ENCODE assay signal across 1 cellular context in the genomic region with DNA sequence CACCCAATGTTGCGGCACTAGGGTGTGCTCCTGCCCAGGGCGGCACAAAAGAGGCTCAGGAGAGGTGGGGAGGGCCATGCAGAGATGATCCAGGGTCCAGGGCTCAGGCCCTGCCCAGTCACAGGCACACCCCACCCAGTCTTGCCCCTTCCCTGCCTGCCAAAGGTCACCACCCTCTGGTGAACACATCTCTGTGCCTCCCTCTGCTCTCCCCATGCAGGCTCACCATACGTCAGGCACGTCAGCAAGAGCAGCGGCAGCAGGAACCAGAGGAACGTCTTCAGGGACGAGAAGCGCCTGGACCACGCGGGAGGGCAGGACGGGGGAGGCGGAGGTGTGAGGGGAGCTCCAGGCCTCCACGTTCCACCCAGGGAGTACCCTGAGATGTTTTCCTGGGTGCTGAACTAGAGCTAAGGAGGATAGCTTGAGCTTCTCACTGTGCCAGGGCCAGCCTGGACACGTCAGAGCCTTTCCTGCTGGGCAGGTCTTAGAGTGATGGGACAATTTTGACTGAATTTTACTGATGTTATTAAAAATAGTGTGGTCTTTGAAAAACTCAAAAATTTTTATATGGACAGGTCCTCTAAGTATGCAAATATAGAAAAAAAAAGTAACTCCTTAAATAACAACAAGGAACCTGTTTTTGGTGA.
TF ChIP-seq lines count a peak whose summit lies in the region.

No MANE protein-coding gene starts in this region.

TF ChIP-seq in GM23338, 12 proteins besides CTCF, POLR2A, EP300 and RAD21 (continued from another document):
- TF ChIP-seq, protein P1, sequence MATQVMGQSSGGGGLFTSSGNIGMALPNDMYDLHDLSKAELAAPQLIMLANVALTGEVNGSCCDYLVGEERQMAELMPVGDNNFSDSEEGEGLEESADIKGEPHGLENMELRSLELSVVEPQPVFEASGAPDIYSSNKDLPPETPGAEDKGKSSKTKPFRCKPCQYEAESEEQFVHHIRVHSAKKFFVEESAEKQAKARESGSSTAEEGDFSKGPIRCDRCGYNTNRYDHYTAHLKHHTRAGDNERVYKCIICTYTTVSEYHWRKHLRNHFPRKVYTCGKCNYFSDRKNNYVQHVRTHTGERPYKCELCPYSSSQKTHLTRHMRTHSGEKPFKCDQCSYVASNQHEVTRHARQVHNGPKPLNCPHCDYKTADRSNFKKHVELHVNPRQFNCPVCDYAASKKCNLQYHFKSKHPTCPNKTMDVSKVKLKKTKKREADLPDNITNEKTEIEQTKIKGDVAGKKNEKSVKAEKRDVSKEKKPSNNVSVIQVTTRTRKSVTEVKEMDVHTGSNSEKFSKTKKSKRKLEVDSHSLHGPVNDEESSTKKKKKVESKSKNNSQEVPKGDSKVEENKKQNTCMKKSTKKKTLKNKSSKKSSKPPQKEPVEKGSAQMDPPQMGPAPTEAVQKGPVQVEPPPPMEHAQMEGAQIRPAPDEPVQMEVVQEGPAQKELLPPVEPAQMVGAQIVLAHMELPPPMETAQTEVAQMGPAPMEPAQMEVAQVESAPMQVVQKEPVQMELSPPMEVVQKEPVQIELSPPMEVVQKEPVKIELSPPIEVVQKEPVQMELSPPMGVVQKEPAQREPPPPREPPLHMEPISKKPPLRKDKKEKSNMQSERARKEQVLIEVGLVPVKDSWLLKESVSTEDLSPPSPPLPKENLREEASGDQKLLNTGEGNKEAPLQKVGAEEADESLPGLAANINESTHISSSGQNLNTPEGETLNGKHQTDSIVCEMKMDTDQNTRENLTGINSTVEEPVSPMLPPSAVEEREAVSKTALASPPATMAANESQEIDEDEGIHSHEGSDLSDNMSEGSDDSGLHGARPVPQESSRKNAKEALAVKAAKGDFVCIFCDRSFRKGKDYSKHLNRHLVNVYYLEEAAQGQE (IDR thresholded peaks at IDR 0.05; ENCODE audit: unreplicated experiment): no peak
- TF ChIP-seq STAT1 (IDR thresholded peaks at IDR 0.05; ENCODE audit: unreplicated experiment) (no peak), POLR2AphosphoS5 (IDR thresholded peaks at IDR 0.05; ENCODE audit: low read depth) (no peak), JUNB (IDR thresholded peaks at IDR 0.05; ENCODE audit: unreplicated experiment) (no peak), ZNF331 (CRISPR knock-in tag; IDR thresholded peaks at IDR 0.05; ENCODE audit: low read depth) (no peak), CREB1 (CRISPR knock-in tag; IDR thresholded peaks at IDR 0.05; ENCODE audit: low read depth) (no peak)
TF ChIP-seq in GM23338: peak in this region for 0.
